34 cellular contexts compared by ENCODE assay signal in genomic region chr3:44530957-44531356, GRCh38. TPM values are rescaled to one million over a fixed set of nuclear protein-coding genes. Genes with fewer than 3 reads are reported as not detected.
"Had no signal": no experiment of that assay in that cellular context is flagged by ENCODE, and none has a peak within 500 bp of the region (broad histone marks: within the 10 kb centered on the region; RNA-seq: fewer than 3 reads in every experiment).

No MANE protein-coding gene starts in this region.

- H3K9me3 ChIP-seq: ascending aorta had no signal

- H3K27ac ChIP-seq: ascending aorta, breast epithelium, cardiac muscle cell, coronary artery, dorsolateral prefrontal cortex had no signal

- H3K9me3 Mint-ChIP-seq: activated CD4-positive, alpha-beta memory T cell treated with anti-CD3 and anti-CD28 coated beads for 36 hours; activated CD4-positive, alpha-beta T cell treated with anti-CD3 and anti-CD28 coated beads, Interleukin-2, amount 10 ng/mL, durations not matched to agents 24 days and 14 days; activated naive CD4-positive, alpha-beta T cell treated with anti-CD3 and anti-CD28 coated beads, Interleukin-2, amount 10 ng/mL, durations not matched to agents 7 days and 5 days; activated naive CD4-positive, alpha-beta T cell treated with anti-CD3 and anti-CD28 coated beads, Interleukin-2, amount 50 U/mL, for 72 hours; activated naive CD8-positive, alpha-beta T cell treated with anti-CD3 and anti-CD28 coated beads, Interleukin-2, amount 10 ng/mL, durations not matched to agents 7 days and 5 days; activated T-helper 1 cell treated with anti-CD3 and anti-CD28 coated beads, Interleukin-12 subunit alpha, Interleukin-12 subunit beta, Interleukin-2, Interleukin-4 antibody, amounts not matched to agents 30 ng/mL and 10 ng/mL and 1 ng/mL, durations not matched to agents 14 hours and 24 hours and 36 hours; activated T-helper 2 cell treated with anti-CD3 and anti-CD28 coated beads, Interferon-gamma antibody, Interleukin-2, Interleukin-4, amounts not matched to agents 10 μg/mL and 5 μg/mL and 100 μg/mL, durations not matched to agents 14 hours and 24 hours and 36 hours; dendritic cell treated with granulocyte-macrophage colony-stimulating factor and Interleukin-4, amounts not matched to agents 40 ng/mL and 50 ng/mL, for 4 days; T-helper 2 cell treated with Interferon-gamma antibody and Interleukin-4, amounts not matched to agents 5 μg/mL and 100 μg/mL, for 36 hours had no signal

- H3K27ac Mint-ChIP-seq: activated CD4-positive, alpha-beta memory T cell treated with anti-CD3 and anti-CD28 coated beads for 36 hours; activated CD4-positive, alpha-beta T cell treated with anti-CD3 and anti-CD28 coated beads for 36 hours; activated CD4-positive, alpha-beta T cell treated with anti-CD3 and anti-CD28 coated beads, Interleukin-2, amount 10 ng/mL, durations not matched to agents 24 days and 14 days; activated CD8-positive, alpha-beta memory T cell treated with anti-CD3 and anti-CD28 coated beads, Interleukin-2, amount 10 ng/mL, durations not matched to agents 7 days and 5 days; activated CD8-positive, alpha-beta T cell treated with anti-CD3 and anti-CD28 coated beads, Interleukin-2, amount 10 ng/mL, durations not matched to agents 7 days and 5 days; activated naive CD4-positive, alpha-beta T cell treated with anti-CD3 and anti-CD28 coated beads, Interleukin-2, amount 10 ng/mL, durations not matched to agents 7 days and 5 days; activated naive CD4-positive, alpha-beta T cell treated with anti-CD3 and anti-CD28 coated beads, Interleukin-2, amount 50 U/mL, for 72 hours; activated naive CD8-positive, alpha-beta T cell treated with anti-CD3 and anti-CD28 coated beads, Interleukin-2, amount 10 ng/mL, durations not matched to agents 7 days and 5 days; activated T-helper 1 cell treated with anti-CD3 and anti-CD28 coated beads, Interleukin-12 subunit alpha, Interleukin-12 subunit beta, Interleukin-2, Interleukin-4 antibody, amounts not matched to agents 30 ng/mL and 10 ng/mL and 1 ng/mL, durations not matched to agents 14 hours and 24 hours and 36 hours; activated T-helper 2 cell treated with anti-CD3 and anti-CD28 coated beads, Interferon-gamma antibody, Interleukin-2, Interleukin-4, amounts not matched to agents 10 μg/mL and 5 μg/mL and 100 μg/mL, durations not matched to agents 14 hours and 24 hours and 36 hours; brain; dendritic cell treated with granulocyte-macrophage colony-stimulating factor and Interleukin-4, amounts not matched to agents 40 ng/mL and 50 ng/mL, for 4 days; endodermal cell; T-helper 17 cell; T-helper 2 cell treated with Interferon-gamma antibody and Interleukin-4, amounts not matched to agents 5 μg/mL and 100 μg/mL, for 36 hours had no signal

- H3K4me1 ChIP-seq: ascending aorta, breast epithelium had no signal

- H3K4me3 ChIP-seq: ascending aorta, breast epithelium, cardiac muscle cell, coronary artery, dorsolateral prefrontal cortex had no signal

- ATAC-seq: activated CD4-positive, alpha-beta T cell treated with anti-CD3 and anti-CD28 coated beads for 36 hours; activated CD8-positive, alpha-beta memory T cell treated with anti-CD3 and anti-CD28 coated beads, Interleukin-2, amount 10 ng/mL, durations not matched to agents 7 days and 5 days; activated CD8-positive, alpha-beta T cell treated with anti-CD3 and anti-CD28 coated beads, Interleukin-2, amount 10 ng/mL, durations not matched to agents 7 days and 5 days; activated naive CD4-positive, alpha-beta T cell treated with anti-CD3 and anti-CD28 coated beads, Interleukin-2, amount 50 U/mL, for 72 hours; esophagus mucosa; T-helper 17 cell had no signal

- H3K36me3 Mint-ChIP-seq: activated CD4-positive, alpha-beta memory T cell treated with anti-CD3 and anti-CD28 coated beads for 36 hours; activated CD8-positive, alpha-beta memory T cell treated with anti-CD3 and anti-CD28 coated beads, Interleukin-2, amount 10 ng/mL, durations not matched to agents 7 days and 5 days; activated naive CD4-positive, alpha-beta T cell treated with anti-CD3 and anti-CD28 coated beads, Interleukin-2, amount 10 ng/mL, durations not matched to agents 7 days and 5 days; activated naive CD4-positive, alpha-beta T cell treated with anti-CD3 and anti-CD28 coated beads, Interleukin-2, amount 50 U/mL, for 72 hours; activated naive CD8-positive, alpha-beta T cell treated with anti-CD3 and anti-CD28 coated beads, Interleukin-2, amount 10 ng/mL, durations not matched to agents 7 days and 5 days; brain had no signal

- H3K36me3 ChIP-seq: ascending aorta, breast epithelium, cardiac muscle cell had no signal

- H3K4me1 Mint-ChIP-seq: activated CD4-positive, alpha-beta T cell treated with anti-CD3 and anti-CD28 coated beads for 36 hours; activated CD8-positive, alpha-beta memory T cell treated with anti-CD3 and anti-CD28 coated beads, Interleukin-2, amount 10 ng/mL, durations not matched to agents 7 days and 5 days; activated naive CD4-positive, alpha-beta T cell treated with anti-CD3 and anti-CD28 coated beads, Interleukin-2, amount 10 ng/mL, durations not matched to agents 7 days and 5 days had no signal

- DNase-seq: activated CD4-positive, alpha-beta memory T cell treated with anti-CD3 and anti-CD28 coated beads for 36 hours; activated CD4-positive, alpha-beta T cell treated with anti-CD3 and anti-CD28 coated beads for 36 hours; activated CD4-positive, alpha-beta T cell treated with anti-CD3 and anti-CD28 coated beads, Interleukin-2, amount 10 ng/mL, durations not matched to agents 24 days and 14 days; activated CD4-positive, CD25-positive, alpha-beta regulatory T cell; activated CD4-positive, CD25-positive, alpha-beta regulatory T cell treated with anti-CD3 and anti-CD28 coated beads, Interleukin-2, amount 50 U/mL, for 72 hours; activated CD8-positive, alpha-beta memory T cell treated with anti-CD3 and anti-CD28 coated beads, Interleukin-2, amount 10 ng/mL, durations not matched to agents 7 days and 5 days; activated CD8-positive, alpha-beta memory T cell treated with anti-CD3 and anti-CD28 coated beads, Interleukin-2, amount 50 U/mL, for 4 hours; activated CD8-positive, alpha-beta T cell treated with anti-CD3 and anti-CD28 coated beads, Interleukin-2, amount 10 ng/mL, durations not matched to agents 7 days and 5 days; activated gamma-delta T cell; activated naive CD4-positive, alpha-beta T cell; activated naive CD4-positive, alpha-beta T cell treated with anti-CD3 and anti-CD28 coated beads, Interleukin-2, amount 10 ng/mL, durations not matched to agents 7 days and 5 days; activated naive CD8-positive, alpha-beta T cell treated with anti-CD3 and anti-CD28 coated beads, Interleukin-2, amount 10 ng/mL, durations not matched to agents 7 days and 5 days; activated T-cell treated with anti-CD3 and anti-CD28 coated beads, Interleukin-2, amount 50 U/mL, for 1 hour; activated T-cell treated with anti-CD3 and anti-CD28 coated beads, Interleukin-2, amount 50 U/mL, for 48 hours; central memory CD4-positive, alpha-beta T cell; cerebellar nuclear complex; dorsolateral prefrontal cortex; effector memory CD4-positive, alpha-beta T cell; endodermal cell; foreskin fibroblast; T-helper 1 cell; T-helper 17 cell; T1000 had no signal

- H3K4me3 Mint-ChIP-seq: activated CD4-positive, alpha-beta memory T cell treated with anti-CD3 and anti-CD28 coated beads for 36 hours; activated CD4-positive, alpha-beta T cell treated with anti-CD3 and anti-CD28 coated beads for 36 hours; activated CD4-positive, alpha-beta T cell treated with anti-CD3 and anti-CD28 coated beads, Interleukin-2, amount 10 ng/mL, durations not matched to agents 24 days and 14 days; activated CD8-positive, alpha-beta memory T cell treated with anti-CD3 and anti-CD28 coated beads, Interleukin-2, amount 10 ng/mL, durations not matched to agents 7 days and 5 days; activated CD8-positive, alpha-beta T cell treated with anti-CD3 and anti-CD28 coated beads, Interleukin-2, amount 10 ng/mL, durations not matched to agents 7 days and 5 days; activated naive CD4-positive, alpha-beta T cell treated with anti-CD3 and anti-CD28 coated beads, Interleukin-2, amount 10 ng/mL, durations not matched to agents 7 days and 5 days; activated naive CD8-positive, alpha-beta T cell treated with anti-CD3 and anti-CD28 coated beads, Interleukin-2, amount 10 ng/mL, durations not matched to agents 7 days and 5 days; activated T-helper 1 cell treated with anti-CD3 and anti-CD28 coated beads, Interleukin-12 subunit alpha, Interleukin-12 subunit beta, Interleukin-2, Interleukin-4 antibody, amounts not matched to agents 30 ng/mL and 10 ng/mL and 1 ng/mL, durations not matched to agents 14 hours and 24 hours and 36 hours; brain; dendritic cell treated with granulocyte-macrophage colony-stimulating factor and Interleukin-4, amounts not matched to agents 40 ng/mL and 50 ng/mL, for 4 days; endodermal cell; T-helper 17 cell; T-helper 2 cell treated with Interferon-gamma antibody and Interleukin-4, amounts not matched to agents 5 μg/mL and 100 μg/mL, for 36 hours had no signal

- H3K27me3 ChIP-seq: ascending aorta had no signal

RNA-seq across cellular contexts. Expression of gene ZKSCAN7, which starts 24.0 kb away (rescaled TPM):
- total RNA-seq: ascending aorta had no signal
